ENCODE assay signal across 10 cellular contexts in the genomic region with DNA sequence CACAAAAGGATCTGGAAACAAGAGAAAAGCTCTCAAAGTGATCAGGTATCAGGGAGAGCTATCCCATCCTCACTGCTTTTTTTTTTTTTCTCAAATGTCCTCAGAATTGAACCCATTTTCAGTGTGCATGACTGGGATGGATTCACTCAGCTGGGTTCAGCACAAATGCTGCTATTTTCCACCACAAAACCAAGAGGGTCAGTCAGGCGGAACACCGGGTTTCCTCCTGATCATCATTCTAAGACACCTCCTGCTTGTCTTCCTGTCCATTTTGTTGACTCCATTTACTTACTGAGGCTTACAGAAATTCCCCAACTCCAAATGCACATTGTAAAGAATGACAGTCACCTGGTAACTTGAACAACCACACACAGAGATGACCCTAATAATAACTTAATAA. TPM values are rescaled to one million over a fixed set of nuclear protein-coding genes. Genes with fewer than 3 reads are reported as not detected.
DNase-seq lines count a peak whose midpoint lies in the region; ATAC-seq and TF ChIP-seq lines count a peak whose summit lies in the region.
"Had no signal": no experiment of that assay in that cellular context is flagged by ENCODE, and none has a peak within 500 bp of the region (broad histone marks: within the 10 kb centered on the region; RNA-seq: fewer than 3 reads in every experiment).

No MANE protein-coding gene starts in this region.

- peaks cover 17% of the 10 kb centered on the region for H3K4me1 Mint-ChIP-seq in activated naive CD8-positive, alpha-beta T cell treated with anti-CD3 and anti-CD28 coated beads for 36 hours

- no peaks in the 10 kb centered on the region; the same call in 1 of the 2 replicates for H4K20me1 ChIP-seq in OCI-LY3 (ENCODE audit: insufficient read depth, low read length)

- H3K36me3 Mint-ChIP-seq in activated naive CD8-positive, alpha-beta T cell treated with anti-CD3 and anti-CD28 coated beads for 36 hours: no peaks in the 10 kb centered on the region

- TF ChIP-seq POLR2A in body of pancreas (IDR thresholded peaks at IDR 0.05): no peak

- CTCF ChIA-PET in RWPE1 (lab: Yijun Ruan, JAX): no interaction called here

- H3K79me2 ChIP-seq in OCI-LY3 (ENCODE audit: low read length): no peaks in the 10 kb centered on the region

- H3K27ac ChIP-seq in OCI-LY3 (ENCODE audit: low read length) (peak overlapping the region; percentile 60), neutrophil (peak overlapping the region; percentile 99), body of pancreas (peak overlapping the region in 2 of 4 donors; percentile 45 to 78), RWPE1 (no peak overlapping the region)

- POLR2A ChIA-PET in RWPE1 (lab: Yijun Ruan, JAX; ENCODE audit: low non-redundant PET): no interaction called here

- H3K27ac Mint-ChIP-seq in activated naive CD8-positive, alpha-beta T cell treated with anti-CD3 and anti-CD28 coated beads for 36 hours: no peak overlapping the region
- H3K27ac Mint-ChIP-seq: activated T-cell treated with anti-CD3 and anti-CD28 coated beads, Interleukin-2, amount 50 U/mL, for 72 hours had no signal

- H3K4me2 ChIP-seq in OCI-LY3 (ENCODE audit: low read length): peak overlapping the region; percentile 93

- H3K9me3 Mint-ChIP-seq in activated naive CD8-positive, alpha-beta T cell treated with anti-CD3 and anti-CD28 coated beads for 36 hours: no peaks in the 10 kb centered on the region
- H3K9me3 Mint-ChIP-seq: activated T-cell treated with anti-CD3 and anti-CD28 coated beads, Interleukin-2, amount 50 U/mL, for 72 hours had no signal

- H3K9me3 ChIP-seq in OCI-LY3 (ENCODE audit: insufficient read depth, low read length) (no peaks in the 10 kb centered on the region), neutrophil (no peaks in the 10 kb centered on the region), body of pancreas (no peaks in the 10 kb centered on the region)

- H3K4me1 ChIP-seq in OCI-LY3 (ENCODE audit: low read length) (peaks cover 76% of the 10 kb centered on the region), neutrophil (ENCODE audit: control insufficient read depth in 1 of 2, insufficient read depth in 1 of 2, low read depth in 1 of 2, low read length in 1 of 2) (peaks cover 96 to 100% of the 10 kb centered on the region in 2 experiments), body of pancreas (peaks cover 11% of the 10 kb centered on the region)

- H3K36me3 ChIP-seq in OCI-LY3 (replicated peaks; ENCODE audit: low read depth, low read length) (peaks cover 11% of the 10 kb centered on the region), neutrophil (peaks cover 22% of the 10 kb centered on the region), body of pancreas (replicated peaks in 1 of 2; ENCODE audit: insufficient read depth in 1 of 2, low read depth in 2 of 2) (no peaks in the 10 kb centered on the region)

- H3K4me3 Mint-ChIP-seq in activated naive CD8-positive, alpha-beta T cell treated with anti-CD3 and anti-CD28 coated beads for 36 hours: no peak overlapping the region
- H3K4me3 Mint-ChIP-seq: activated T-cell treated with anti-CD3 and anti-CD28 coated beads, Interleukin-2, amount 50 U/mL, for 72 hours had no signal

- no peaks in the 10 kb centered on the region for H3K27me3 Mint-ChIP-seq in activated naive CD8-positive, alpha-beta T cell treated with anti-CD3 and anti-CD28 coated beads for 36 hours

- intact Hi-C loops in body of pancreas (cut with DNase I): no loop called here

- no peak for TF ChIP-seq CTCF in OCI-LY3 (IDR thresholded peaks at IDR 0.05; ENCODE audit: low read depth, low read length)
- TF ChIP-seq CTCF in neutrophil (IDR thresholded peaks at IDR 0.05): no peak
- TF ChIP-seq CTCF in body of pancreas (IDR thresholded peaks at IDR 0.05): no peak
- no peak for TF ChIP-seq CTCF in RWPE1 (conservative IDR thresholded peaks at IDR 0.05; ENCODE audit: low read depth)

- no peak for DNase-seq in body of pancreas
- DNase-seq in activated naive CD8-positive, alpha-beta T cell treated with anti-CD3 and anti-CD28 coated beads for 36 hours: no peak
- DNase-seq in RWPE1 (ENCODE audit: low spot score): no peak
- no peak for DNase-seq in activated effector memory CD4-positive, alpha-beta T cell treated with anti-CD3 and anti-CD28 coated beads, Interleukin-2, amount 50 U/mL, for 16 hours
- DNase-seq: activated T-cell treated with anti-CD3 and anti-CD28 coated beads, Interleukin-2, amount 50 U/mL, for 72 hours; NCI-H446 treated with DMSO at 0.1 percent for 48 hours had no signal

- H3K9ac ChIP-seq in OCI-LY3 (ENCODE audit: low read length): peak overlapping the region; percentile 63; the same call in 1 of the 2 replicates

- H3K27me3 ChIP-seq in OCI-LY3 (ENCODE audit: low read depth, low read length) (no peaks in the 10 kb centered on the region), neutrophil (no peaks in the 10 kb centered on the region), body of pancreas (no peaks in the 10 kb centered on the region)

- H2AFZ ChIP-seq in OCI-LY3 (ENCODE audit: low read depth, low read length): 0 out of 2 replicates have a peak overlapping the region, but pooled peaks have one; percentile 52

- H3K4me3 ChIP-seq in OCI-LY3 (ENCODE audit: low read length) (peak overlapping the region; percentile 57), neutrophil (ENCODE audit: low read depth in 1 of 2, low read length in 1 of 2) (peak overlapping the region; percentile 45 to 53), body of pancreas (no peak overlapping the region)

- peak; percentile 57 for ATAC-seq in GM18519 (IDR thresholded peaks at IDR 0.05; ENCODE audit: low FRiP score, unreplicated experiment)
- peak; percentile 71 for ATAC-seq in HG02678 (IDR thresholded peaks at IDR 0.05; ENCODE audit: unreplicated experiment)
- no peak for ATAC-seq in body of pancreas
- ATAC-seq: activated T-cell treated with anti-CD3 and anti-CD28 coated beads, Interleukin-2, amount 50 U/mL, for 72 hours had no signal

- WGBS in body of pancreas, 2 donors: 86 to 95% methylated on average over 2 of the region's 2 CpGs

RNA-seq across cellular contexts. Expression of a gene that starts 39.9 kb away (rescaled TPM):
- total RNA-seq in body of pancreas: 1 to 10 TPM; 4.4 to 5.3 TPM
- total RNA-seq in activated naive CD8-positive, alpha-beta T cell treated with anti-CD3 and anti-CD28 coated beads for 36 hours: under 1 TPM; 0.14 to 0.16 TPM

Comparison
In these comparisons a context has a peak if more than half of its experiments do, and no peak if none do; other contexts are left out.
1. H3K4me3 ChIP-seq: peak in OCI-LY3 (single experiment) and neutrophil (2 of 2); none in body of pancreas (0 of 2).
2. RNA of a gene that starts 39.9 kb away (total RNA-seq): 4.4 to 5.3 TPM in body of pancreas; 0.14 to 0.16 TPM in activated naive CD8-positive, alpha-beta T cell treated with anti-CD3 and anti-CD28 coated beads for 36 hours; every median in the first group is over 4 times any median in the second.